8 cellular contexts compared by ENCODE assay signal in the genomic region with DNA sequence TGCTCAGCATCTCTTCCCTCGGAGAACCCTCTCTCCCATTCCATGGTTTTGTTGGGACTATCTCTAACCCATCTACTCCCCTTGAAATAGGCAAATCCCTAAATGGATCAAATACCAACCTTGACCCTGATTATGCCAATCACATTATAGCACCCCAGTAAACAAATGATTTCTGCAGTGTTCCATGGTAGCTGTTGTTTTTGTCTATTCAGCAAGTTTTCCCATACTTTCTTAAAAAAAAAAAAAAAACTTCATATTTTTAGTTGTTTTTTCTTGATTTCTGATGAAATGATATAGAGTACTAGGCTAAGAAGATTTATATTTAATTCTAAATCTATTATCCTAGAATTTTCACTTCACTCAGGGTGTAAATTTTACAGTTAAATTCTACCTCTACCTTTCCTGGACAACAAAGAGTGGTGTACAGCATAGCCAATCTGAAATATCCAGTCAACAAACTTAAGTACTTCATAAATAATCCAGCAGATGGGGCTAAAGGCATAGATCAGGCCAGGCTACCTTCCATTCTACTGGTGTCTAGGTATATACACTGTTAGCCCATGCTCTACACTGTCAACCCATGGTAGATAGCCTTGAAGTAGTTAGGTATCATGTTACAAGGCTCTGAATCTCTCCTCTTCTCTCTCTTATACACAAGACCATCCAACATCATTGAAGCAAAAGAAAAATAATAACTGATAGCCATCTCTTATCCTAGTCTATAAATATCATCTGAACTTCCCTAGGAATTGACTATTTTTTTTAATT.
DNase-seq lines count a peak whose midpoint lies in the region; ATAC-seq and TF ChIP-seq lines count a peak whose summit lies in the region.

No MANE protein-coding gene starts in this region.

- TF ChIP-seq CTCF in activated CD8-positive, alpha-beta T cell treated with anti-CD3 and anti-CD28 coated beads for 36 hours (IDR thresholded peaks at IDR 0.05) = peak; percentile 61
- TF ChIP-seq CTCF in cardiac muscle cell (IDR thresholded peaks at IDR 0.05; ENCODE audit: low read depth, low read length) = peak; percentile 50

- H3K27ac ChIP-seq in cardiac muscle cell = no peak overlapping the region

- peak; percentile 98 for ATAC-seq in GM21390 (IDR thresholded peaks at IDR 0.05; ENCODE audit: unreplicated experiment)
- ATAC-seq in HG03558 (IDR thresholded peaks at IDR 0.05; ENCODE audit: extremely low read depth, unreplicated experiment) = peak; percentile 87
- peak; percentile 99 for ATAC-seq in activated CD8-positive, alpha-beta T cell treated with anti-CD3 and anti-CD28 coated beads for 36 hours

- H3K27me3 ChIP-seq in cardiac muscle cell = no peaks in the 10 kb centered on the region

- POLR2A ChIA-PET in activated CD8-positive, alpha-beta T cell treated with anti-CD3 and anti-CD28 coated beads for 36 hours (lab: Charles Lee) = interaction anchor here (2.1 kb wide), 1 partner anchor 142 kb away, joined by 5 read pairs; no protein-coding TSS in a partner anchor

- H3K27me3 Mint-ChIP-seq in activated CD8-positive, alpha-beta T cell treated with anti-CD3 and anti-CD28 coated beads for 36 hours = no peaks in the 10 kb centered on the region

- no peaks in the 10 kb centered on the region for H3K36me3 ChIP-seq in cardiac muscle cell

- peaks cover 4% of the 10 kb centered on the region for H3K4me1 ChIP-seq in cardiac muscle cell (ENCODE audit: low read depth)

- DNase-seq in activated CD8-positive, alpha-beta memory T cell treated with anti-CD3 and anti-CD28 coated beads, Interleukin-2, amount 50 U/mL, for 1 hour (ENCODE audit: extremely low read depth) = peak; percentile 5
- no peak for DNase-seq in activated CD8-positive, alpha-beta memory T cell treated with anti-CD3 and anti-CD28 coated beads, Interleukin-2, amount 50 U/mL, for 4 hours
- DNase-seq in NCI-H510A (lab: John Stamatoyannopoulos, UW) = peak; percentile 71
- peak; percentile 30 for DNase-seq in activated CD8-positive, alpha-beta T cell treated with anti-CD3 and anti-CD28 coated beads for 36 hours
- DNase-seq in cardiac muscle cell (ENCODE audit: low read depth in 1 of 2, low spot score in 1 of 2) = peak; percentile 87 to 89
- peak; percentile 25 for DNase-seq in retina

- H3K27ac Mint-ChIP-seq in activated CD8-positive, alpha-beta T cell treated with anti-CD3 and anti-CD28 coated beads for 36 hours = peak overlapping the region; percentile 21

- no peaks in the 10 kb centered on the region for H3K9me3 Mint-ChIP-seq in activated CD8-positive, alpha-beta T cell treated with anti-CD3 and anti-CD28 coated beads for 36 hours

- peaks cover 3% of the 10 kb centered on the region for H3K4me1 Mint-ChIP-seq in activated CD8-positive, alpha-beta T cell treated with anti-CD3 and anti-CD28 coated beads for 36 hours (ENCODE audit: low read depth)

- CTCF ChIA-PET in activated CD8-positive, alpha-beta T cell treated with anti-CD3 and anti-CD28 coated beads for 36 hours (lab: Charles Lee) = interaction anchor here (0.7 to 2.1 kb wide), 10 partner anchors 11 to 1403 kb away, joined by 3 to 12 read pairs (median 6); no protein-coding TSS in a partner anchor

- no peak overlapping the region for H3K4me3 Mint-ChIP-seq in activated CD8-positive, alpha-beta T cell treated with anti-CD3 and anti-CD28 coated beads for 36 hours

- no peak overlapping the region for H3K4me3 ChIP-seq in cardiac muscle cell

- H3K36me3 Mint-ChIP-seq in activated CD8-positive, alpha-beta T cell treated with anti-CD3 and anti-CD28 coated beads for 36 hours (ENCODE audit: low read depth) = peaks cover 15% of the 10 kb centered on the region

- intact Hi-C loops in activated CD8-positive, alpha-beta T cell treated with anti-CD3 and anti-CD28 coated beads for 36 hours (cut with micrococcal nuclease) = loop anchor here (5.0 to 10.0 kb wide), 3 partner anchors 142 to 610 kb away; a partner anchor contains a TSS

- H3K9me3 ChIP-seq in cardiac muscle cell (ENCODE audit: low read depth) = no peaks in the 10 kb centered on the region
